In genomic region chr2:189799531-189799930, GRCh38 we compare ENCODE assay signal across 1 cellular context.
TF ChIP-seq lines count a peak whose summit lies in the region.

No MANE protein-coding gene starts in this region.

TF ChIP-seq in GM23338, 12 proteins besides CTCF, POLR2A, EP300 and RAD21 (continued from another document):
- TF ChIP-seq ZNF462 (CRISPR knock-in tag; IDR thresholded peaks at IDR 0.05) (no peak), JUNB (IDR thresholded peaks at IDR 0.05; ENCODE audit: unreplicated experiment) (no peak)
